Comparison of ENCODE assay signal across 8 cellular contexts in genomic region chr6:42745083-42745637, GRCh38. TPM values are rescaled to one million over a fixed set of nuclear protein-coding genes. Genes with fewer than 3 reads are reported as not detected.
A peak's percentile ranks its signal among the peaks of the same experiment; 100 is the strongest.
DNase-seq lines count a peak whose midpoint lies in the region; ATAC-seq, FAIRE-seq and TF ChIP-seq lines count a peak whose summit lies in the region.

No MANE protein-coding gene starts in this region.

- WGBS in GM12878 (ENCODE audit: insufficient coverage, insufficient replicate concordance, low lambda C conversion rate, missing lambda C conversion rate): 2% methylated on average over 29 of the region's 29 CpGs

- H3K36me3 ChIP-seq in OCI-LY1 (ENCODE audit: insufficient read depth, low read length) (peaks cover 12% of the 10 kb centered on the region), GM12878 (ENCODE audit: control insufficient read depth in 2 of 2, insufficient read depth in 2 of 2, low read length in 1 of 2) (no peaks in the 10 kb centered on the region)

- POLR2A ChIA-PET in GM12878 (lab: Charles Lee): interaction anchor here (0.8 to 8.4 kb wide), 12 partner anchors 9 to 145 kb away, joined by 3 to 140 read pairs (median 5); partner anchors contain the start of gene BICRAL

- FAIRE-seq in GM12878 (lab: Jason Lieb, UNC): no peak

- peak overlapping the region; percentile 94 for H3K9ac ChIP-seq in OCI-LY1 (ENCODE audit: low read length)
- H3K9ac ChIP-seq in GM12878 (ENCODE audit: control insufficient read depth, insufficient read depth, low read length): peak overlapping the region; percentile 100

- H3K27me3 ChIP-seq in OCI-LY1 (ENCODE audit: insufficient read depth, low read length) (no peaks in the 10 kb centered on the region), GM12878 (replicated peaks in 1 of 2; ENCODE audit: control insufficient read depth in 2 of 2, insufficient read depth in 2 of 2, low read length in 1 of 2) (no peaks in the 10 kb centered on the region)

- in situ Hi-C loops in GM12878 (cut with MboI): no loop called here

- RAD21 ChIA-PET in GM12878 (lab: Charles Lee; ENCODE audit: unreplicated experiment): interaction anchor here (0.8 to 7.0 kb wide), 9 partner anchors 17 to 180 kb away, joined by 3 to 227 read pairs (median 6); partner anchors contain the start of genes BICRAL and RPL7L1

- no peak for TF ChIP-seq EP300 in GM12878 (IDR thresholded peaks at IDR 0.05; ENCODE audit: borderline replicate concordance in 1 of 2, control insufficient read depth in 1 of 2, low read depth in 2 of 2, low read length in 2 of 2)

- peak overlapping the region; percentile 85 for H3K4me3 ChIP-seq in OCI-LY1 (ENCODE audit: low read depth, low read length, poor library complexity, severe bottlenecking)
- peak overlapping the region; percentile 99 for H3K4me3 ChIP-seq in GM12878

- peak overlapping the region; percentile 75 for H3K27ac ChIP-seq in OCI-LY1 (ENCODE audit: low read depth, low read length, poor library complexity, severe bottlenecking)
- peak overlapping the region; percentile 98 for H3K27ac ChIP-seq in GM12878 (ENCODE audit: control insufficient read depth, insufficient read depth)

- SMC1A ChIA-PET in GM12878 (lab: Charles Lee; ENCODE audit: uncharacterized antibody, unreplicated experiment): interaction anchor here (0.5 to 6.6 kb wide), 12 partner anchors 18 to 175 kb away, joined by 3 to 92 read pairs (median 3); no protein-coding TSS in a partner anchor

- no peak for TF ChIP-seq POLR2A in GM12878 (IDR thresholded peaks at IDR 0.05; ENCODE audit: low read depth, low read length)

- no peak overlapping the region for H2AFZ ChIP-seq in OCI-LY1 (ENCODE audit: low read length)
- no peak overlapping the region for H2AFZ ChIP-seq in GM12878 (ENCODE audit: control insufficient read depth, low read depth, low read length)

- no peaks in the 10 kb centered on the region for H3K9me2 ChIP-seq in OCI-LY1 (ENCODE audit: low read depth, low read length)

- DNase-seq in activated T-cell treated with anti-CD3 and anti-CD28 coated beads for 48 hours (ENCODE audit: low read depth) (peak; percentile 25), activated T-cell treated with anti-CD3 and anti-CD28 coated beads for 4 hours (no peak), GM12878 (ENCODE audit: low read depth, low spot score) (no peak), iris pigment epithelial cell (ENCODE audit: low read depth) (peak; percentile 61), NCI-H187 treated with DMSO at 0.1 percent for 48 hours (lab: John Stamatoyannopoulos, UW) (no peak), SHP77 (lab: John Stamatoyannopoulos, UW) (no peak)
- peak; percentile 15 for DNase-seq in stimulated activated CD8-positive, alpha-beta memory T cell treated with anti-CD3 and anti-CD28 coated beads, Interleukin-12 subunit alpha, Interleukin-12 subunit beta, amount 100 ng/mL, for 4 hours (ENCODE audit: low read depth)

- no peaks in the 10 kb centered on the region for H3K9me3 ChIP-seq in OCI-LY1 (ENCODE audit: low read length)
- no peaks in the 10 kb centered on the region for H3K9me3 ChIP-seq in GM12878 (replicated peaks; ENCODE audit: control insufficient read depth, insufficient read depth, low read length)

- H3K4me1 ChIP-seq in OCI-LY1 (ENCODE audit: insufficient read depth, low read length, severe bottlenecking) (peaks cover 50% of the 10 kb centered on the region), GM12878 (ENCODE audit: control insufficient read depth, insufficient read depth, low read length) (peaks cover 10% of the 10 kb centered on the region)

- intact Hi-C loops in GM12878 (cut with micrococcal nuclease; ENCODE audit: unreplicated experiment): no loop called here

- no peaks in the 10 kb centered on the region for H4K20me1 ChIP-seq in OCI-LY1 (ENCODE audit: insufficient read depth, low read length)
- H4K20me1 ChIP-seq in GM12878 (ENCODE audit: control insufficient read depth, insufficient read depth): no peaks in the 10 kb centered on the region

- peaks cover 4% of the 10 kb centered on the region; the same call in 1 of the 2 replicates for H3F3A ChIP-seq in OCI-LY1 (ENCODE audit: insufficient read depth, low read length)

- ATAC-seq in GM12878: no peak

- TF ChIP-seq CTCF in OCI-LY1 (IDR thresholded peaks at IDR 0.05; ENCODE audit: low read length) (no peak), GM12878 (IDR thresholded peaks at IDR 0.05 in 2 of 3, conservative IDR thresholded peaks at IDR 0.05 in 1 of 3; ENCODE audit: control insufficient read depth in 2 of 3, extremely low read depth in 1 of 3, insufficient read depth in 1 of 3, low read depth in 3 of 3, low read length in 3 of 3) (no peak)

- H3K4me2 ChIP-seq in OCI-LY1 (ENCODE audit: low read length): peak overlapping the region; percentile 80
- peak overlapping the region; percentile 94 for H3K4me2 ChIP-seq in GM12878 (ENCODE audit: control insufficient read depth, insufficient read depth)

- H3K79me2 ChIP-seq in OCI-LY1 (ENCODE audit: insufficient read depth, low read length) (peaks cover 5% of the 10 kb centered on the region; the same call in 1 of the 2 replicates), GM12878 (ENCODE audit: control insufficient read depth, insufficient read depth, low read length) (peaks cover 44% of the 10 kb centered on the region)

- CTCF ChIA-PET in GM12878 (lab: Yijun Ruan, JAX): interaction anchor here (0.9 to 2.8 kb wide), 7 partner anchors 19 to 148 kb away, joined by 3 to 15 read pairs (median 3); no protein-coding TSS in a partner anchor

- TF ChIP-seq RAD21 in GM12878 (IDR thresholded peaks at IDR 0.05; ENCODE audit: insufficient read depth, low read depth, low read length): no peak

- no TSS peak for BruUV-seq in GM12878 (replicated peaks; lab: Mats Ljungman, UMichigan)

TF ChIP-seq in GM12878, 131 proteins besides CTCF, POLR2A, EP300 and RAD21 (continues in another document):
- TF ChIP-seq MTA3 (IDR thresholded peaks at IDR 0.05; ENCODE audit: borderline replicate concordance, low read length) (peak; percentile 53; the same call in 1 of the 2 replicates), RUNX3 (IDR thresholded peaks at IDR 0.05; ENCODE audit: low read length) (peak; percentile 71; the same call in 1 of the 2 replicates), NR2C1 (IDR thresholded peaks at IDR 0.05) (no peak), BACH1 (IDR thresholded peaks at IDR 0.05; ENCODE audit: borderline replicate concordance) (no peak)

RNA-seq across cellular contexts. Expression of gene TBCC, which starts 0.7 kb away (rescaled TPM):
- total RNA-seq in GM12878 (2013; cell fraction: nucleolus; rRNA removed): 17.2 and 18.1 TPM in 2 replicates
- total RNA-seq in GM12878 (2014; rRNA removed): 35.4 and 39.0 TPM in 2 replicates
- total RNA-seq in GM12878 (2014; rRNA removed; fragmentation: Illumina TruSeq; extraction: Trizol): 18.5 and 19.3 TPM in 2 replicates
- 18.5 and 21.3 TPM in 2 replicates for total RNA-seq in GM12878 (2021)
- 10.6 TPM for polyA plus RNA-seq in GM12878 (2011; ENCODE audit: low read depth)
- polyA plus RNA-seq in GM12878 (2011; rRNA removed): 10.1 and 16.7 TPM in 2 replicates
- polyA plus RNA-seq in GM12878 (2011; cell fraction: cytosol; rRNA removed): 19.5 and 20.4 TPM in 2 replicates
- polyA plus RNA-seq in GM12878 (2011; cell fraction: nucleus; rRNA removed): 23.6 and 26.5 TPM in 2 replicates
- 15.5 and 19.3 TPM in 2 replicates for polyA plus RNA-seq in GM12878 (2012)
- polyA plus RNA-seq in GM12878 (2014; fragmentation: Illumina TruSeq; extraction: Trizol): 9.1 and 14.2 TPM in 2 replicates
- 1 to 10 TPM; 2.5 to 6.3 TPM for polyA plus RNA-seq in GM12878 (2014; fragmentation: Nextera tagmentation; extraction: Ambion mirVana)
- polyA plus RNA-seq in GM12878 (2014; rRNA removed): 22.7 and 26.0 TPM in 2 replicates
- polyA plus RNA-seq in GM12878 (2016; fragmentation: Nextera tagmentation; extraction: Ambion mirVana): 10 to 100 TPM; 40.1 to 41.9 TPM
- 7.2 and 7.9 TPM in 2 replicates for polyA minus RNA-seq in GM12878 (2011; rRNA and poly(A)+ RNA removed)
- polyA minus RNA-seq in GM12878 (2011; cell fraction: cytosol; rRNA and poly(A)+ RNA removed): 4.7 and 6.0 TPM in 2 replicates
- polyA minus RNA-seq in GM12878 (2011; cell fraction: nucleus; rRNA and poly(A)+ RNA removed): 11.1 and 13.3 TPM in 2 replicates

RNA-seq across cellular contexts. Expression of gene PRPH2, which starts 22.8 kb away (rescaled TPM):
- not detected in 2 replicates for total RNA-seq in GM12878 (2013; cell fraction: nucleolus; rRNA removed)
- total RNA-seq in GM12878 (2014; rRNA removed): not detected in 2 replicates
- not detected in 2 replicates for total RNA-seq in GM12878 (2014; rRNA removed; fragmentation: Illumina TruSeq; extraction: Trizol)
- not detected in 2 replicates for total RNA-seq in GM12878 (2021)
- polyA plus RNA-seq in GM12878 (2011; ENCODE audit: low read depth): not detected
- polyA plus RNA-seq in GM12878 (2011; rRNA removed): not detected in 2 replicates
- not detected in 2 replicates for polyA plus RNA-seq in GM12878 (2011; cell fraction: cytosol; rRNA removed)
- not detected in 2 replicates for polyA plus RNA-seq in GM12878 (2011; cell fraction: nucleus; rRNA removed)
- not detected in 2 replicates for polyA plus RNA-seq in GM12878 (2012)
- not detected in 2 replicates for polyA plus RNA-seq in GM12878 (2014; fragmentation: Illumina TruSeq; extraction: Trizol)
- under 1 TPM in 1 of 2 experiments, not detected in 1; 0.08 TPM for polyA plus RNA-seq in GM12878 (2014; fragmentation: Nextera tagmentation; extraction: Ambion mirVana)
- polyA plus RNA-seq in GM12878 (2014; rRNA removed): not detected in 2 replicates
- not detected for polyA plus RNA-seq in GM12878 (2016; fragmentation: Nextera tagmentation; extraction: Ambion mirVana)
- polyA minus RNA-seq in GM12878 (2011; rRNA and poly(A)+ RNA removed): not detected in 2 replicates
- polyA minus RNA-seq in GM12878 (2011; cell fraction: cytosol; rRNA and poly(A)+ RNA removed): not detected in 2 replicates
- not detected in 2 replicates for polyA minus RNA-seq in GM12878 (2011; cell fraction: nucleus; rRNA and poly(A)+ RNA removed)

RNA-seq across cellular contexts. Expression of gene BICRAL, which starts 36.7 kb away (rescaled TPM):
- total RNA-seq in GM12878 (2013; cell fraction: nucleolus; rRNA removed): 24.4 and 25.3 TPM in 2 replicates
- 8.8 and 8.9 TPM in 2 replicates for total RNA-seq in GM12878 (2014; rRNA removed)
- total RNA-seq in GM12878 (2014; rRNA removed; fragmentation: Illumina TruSeq; extraction: Trizol): 8.0 and 8.2 TPM in 2 replicates
- 12.3 and 13.6 TPM in 2 replicates for total RNA-seq in GM12878 (2021)
- polyA plus RNA-seq in GM12878 (2011; ENCODE audit: low read depth): 7.3 TPM
- 16.6 and 18.2 TPM in 2 replicates for polyA plus RNA-seq in GM12878 (2011; rRNA removed)
- 14.6 and 15.8 TPM in 2 replicates for polyA plus RNA-seq in GM12878 (2011; cell fraction: cytosol; rRNA removed)
- polyA plus RNA-seq in GM12878 (2011; cell fraction: nucleus; rRNA removed): 9.1 and 11.5 TPM in 2 replicates
- polyA plus RNA-seq in GM12878 (2012): 8.6 and 9.4 TPM in 2 replicates
- 13.9 and 16.7 TPM in 2 replicates for polyA plus RNA-seq in GM12878 (2014; fragmentation: Illumina TruSeq; extraction: Trizol)
- polyA plus RNA-seq in GM12878 (2014; fragmentation: Nextera tagmentation; extraction: Ambion mirVana): 1 to 10 TPM; 1.9 to 2.0 TPM
- polyA plus RNA-seq in GM12878 (2014; rRNA removed): 8.8 and 10.5 TPM in 2 replicates
- 1 to 10 TPM; 3.1 to 3.8 TPM for polyA plus RNA-seq in GM12878 (2016; fragmentation: Nextera tagmentation; extraction: Ambion mirVana)
- 41.2 and 42.2 TPM in 2 replicates for polyA minus RNA-seq in GM12878 (2011; rRNA and poly(A)+ RNA removed)
- 11.4 and 11.6 TPM in 2 replicates for polyA minus RNA-seq in GM12878 (2011; cell fraction: cytosol; rRNA and poly(A)+ RNA removed)
- polyA minus RNA-seq in GM12878 (2011; cell fraction: nucleus; rRNA and poly(A)+ RNA removed): 7.1 and 9.9 TPM in 2 replicates

Comparison
In these comparisons a context has a peak if more than half of its experiments do, and no peak if none do; other contexts are left out.
1. DNase-seq: peak in activated T-cell treated with anti-CD3 and anti-CD28 coated beads for 48 hours (single experiment), iris pigment epithelial cell (single experiment) and stimulated activated CD8-positive, alpha-beta memory T cell treated with anti-CD3 and anti-CD28 coated beads, Interleukin-12 subunit alpha, Interleukin-12 subunit beta, amount 100 ng/mL, for 4 hours (single experiment); none in activated T-cell treated with anti-CD3 and anti-CD28 coated beads for 4 hours (single experiment), GM12878 (single experiment), NCI-H187 treated with DMSO at 0.1 percent for 48 hours (single experiment) and SHP77 (0 of 2).